In genomic region chr13:48050550-48050949, GRCh38 we compare ENCODE assay signal across 17 cellular contexts. TPM values are rescaled to one million over a fixed set of nuclear protein-coding genes. Genes with fewer than 3 reads are reported as not detected.
DNase-seq lines count a peak whose midpoint lies in the region; ATAC-seq, FAIRE-seq and TF ChIP-seq lines count a peak whose summit lies in the region.
"Had no signal": no experiment of that assay in that cellular context is flagged by ENCODE, and none has a peak within 500 bp of the region (broad histone marks: within the 10 kb centered on the region; RNA-seq: fewer than 3 reads in every experiment).

No MANE protein-coding gene starts in this region.

- H3K4me1 Mint-ChIP-seq in activated naive CD8-positive, alpha-beta T cell (ENCODE audit: low read depth): no peaks in the 10 kb centered on the region
- H3K4me1 Mint-ChIP-seq in activated naive CD8-positive, alpha-beta T cell treated with anti-CD3 and anti-CD28 coated beads, Interleukin-2, amount 50 U/mL, for 24 hours: no peaks in the 10 kb centered on the region
- H3K4me1 Mint-ChIP-seq in activated CD8-positive, alpha-beta memory T cell treated with anti-CD3 and anti-CD28 coated beads, Interleukin-2, amount 10 ng/mL, durations not matched to agents 7 days and 5 days: peaks cover 3% of the 10 kb centered on the region
- H3K4me1 Mint-ChIP-seq: B cell had no signal

- DNase-seq in activated naive CD8-positive, alpha-beta T cell treated with anti-CD3 and anti-CD28 coated beads, Interleukin-2, amount 50 U/mL, for 24 hours: no peak
- DNase-seq in GM12891 (ENCODE audit: insufficient read length, low spot score): no peak
- DNase-seq in dermis blood vessel endothelial cell: peak; percentile 55
- no peak for DNase-seq in SW 1271 (lab: John Stamatoyannopoulos, UW)
- DNase-seq in activated CD8-positive, alpha-beta memory T cell treated with anti-CD3 and anti-CD28 coated beads, Interleukin-2, amount 10 ng/mL, durations not matched to agents 7 days and 5 days: no peak
- DNase-seq: CD8-positive, alpha-beta memory T cell; COR-L47; DMS79; GDM1; GOT3; H7; HFFc6 had no signal

- H3K27me3 Mint-ChIP-seq in activated naive CD8-positive, alpha-beta T cell: no peaks in the 10 kb centered on the region
- no peaks in the 10 kb centered on the region for H3K27me3 Mint-ChIP-seq in activated naive CD8-positive, alpha-beta T cell treated with anti-CD3 and anti-CD28 coated beads, Interleukin-2, amount 50 U/mL, for 24 hours
- H3K27me3 Mint-ChIP-seq in activated CD8-positive, alpha-beta memory T cell treated with anti-CD3 and anti-CD28 coated beads, Interleukin-2, amount 10 ng/mL, durations not matched to agents 7 days and 5 days: no peaks in the 10 kb centered on the region
- H3K27me3 Mint-ChIP-seq: B cell; CD8-positive, alpha-beta memory T cell had no signal

- H3K36me3 Mint-ChIP-seq in activated naive CD8-positive, alpha-beta T cell: peaks cover 3% of the 10 kb centered on the region
- H3K36me3 Mint-ChIP-seq in activated naive CD8-positive, alpha-beta T cell treated with anti-CD3 and anti-CD28 coated beads, Interleukin-2, amount 50 U/mL, for 24 hours (ENCODE audit: low read depth): peaks cover 38% of the 10 kb centered on the region
- peaks cover 59% of the 10 kb centered on the region for H3K36me3 Mint-ChIP-seq in activated CD8-positive, alpha-beta memory T cell treated with anti-CD3 and anti-CD28 coated beads, Interleukin-2, amount 10 ng/mL, durations not matched to agents 7 days and 5 days

- ATAC-seq in activated naive CD8-positive, alpha-beta T cell treated with anti-CD3 and anti-CD28 coated beads, Interleukin-2, amount 50 U/mL, for 24 hours: no peak
- no peak for ATAC-seq in HG02610 (IDR thresholded peaks at IDR 0.05; ENCODE audit: unreplicated experiment)
- ATAC-seq in activated CD8-positive, alpha-beta memory T cell treated with anti-CD3 and anti-CD28 coated beads, Interleukin-2, amount 10 ng/mL, durations not matched to agents 7 days and 5 days: no peak
- ATAC-seq: HCT116 had no signal

- FAIRE-seq in GM12891 (lab: Jason Lieb, UNC): peak; percentile 5
- FAIRE-seq: D721Med had no signal

- no peak for TF ChIP-seq POLR2A in GM12891 (IDR thresholded peaks at IDR 0.05; ENCODE audit: low read depth, low read length)

- CTCF ChIA-PET in activated CD8-positive, alpha-beta memory T cell treated with anti-CD3 and anti-CD28 coated beads, Interleukin-2, amount 10 ng/mL, durations not matched to agents 7 days and 5 days (lab: Charles Lee): no interaction called here

- H3K27ac Mint-ChIP-seq in activated naive CD8-positive, alpha-beta T cell: peak overlapping the region; percentile 36
- H3K27ac Mint-ChIP-seq in activated naive CD8-positive, alpha-beta T cell treated with anti-CD3 and anti-CD28 coated beads, Interleukin-2, amount 50 U/mL, for 24 hours: no peak overlapping the region
- no peak overlapping the region for H3K27ac Mint-ChIP-seq in activated CD8-positive, alpha-beta memory T cell treated with anti-CD3 and anti-CD28 coated beads, Interleukin-2, amount 10 ng/mL, durations not matched to agents 7 days and 5 days
- H3K27ac Mint-ChIP-seq: B cell, HFFc6 had no signal

- H3K4me3 Mint-ChIP-seq in activated naive CD8-positive, alpha-beta T cell: no peak overlapping the region
- H3K4me3 Mint-ChIP-seq in activated naive CD8-positive, alpha-beta T cell treated with anti-CD3 and anti-CD28 coated beads, Interleukin-2, amount 50 U/mL, for 24 hours: no peak overlapping the region
- H3K4me3 Mint-ChIP-seq in activated CD8-positive, alpha-beta memory T cell treated with anti-CD3 and anti-CD28 coated beads, Interleukin-2, amount 10 ng/mL, durations not matched to agents 7 days and 5 days: no peak overlapping the region
- H3K4me3 Mint-ChIP-seq: B cell; CD8-positive, alpha-beta memory T cell; HFFc6 had no signal

- no peaks in the 10 kb centered on the region for H3K9me3 Mint-ChIP-seq in activated naive CD8-positive, alpha-beta T cell (ENCODE audit: low read depth)
- H3K9me3 Mint-ChIP-seq in activated naive CD8-positive, alpha-beta T cell treated with anti-CD3 and anti-CD28 coated beads, Interleukin-2, amount 50 U/mL, for 24 hours: no peaks in the 10 kb centered on the region
- no peaks in the 10 kb centered on the region for H3K9me3 Mint-ChIP-seq in activated CD8-positive, alpha-beta memory T cell treated with anti-CD3 and anti-CD28 coated beads, Interleukin-2, amount 10 ng/mL, durations not matched to agents 7 days and 5 days (ENCODE audit: low read depth)
- H3K9me3 Mint-ChIP-seq: CD8-positive, alpha-beta memory T cell; HFFc6 had no signal

TF ChIP-seq in GM12891, 5 proteins besides CTCF, POLR2A, EP300 and RAD21:
- no peak for TF ChIP-seq SPI1 (IDR thresholded peaks at IDR 0.05; ENCODE audit: low read depth, low read length)
- TF ChIP-seq TAF1 (IDR thresholded peaks at IDR 0.05; ENCODE audit: low read depth, low read length): no peak
- TF ChIP-seq POU2F2 (IDR thresholded peaks at IDR 0.05; ENCODE audit: low read depth, low read length): no peak
- TF ChIP-seq PAX5 (IDR thresholded peaks at IDR 0.05; ENCODE audit: insufficient read depth, low read length, severe bottlenecking): no peak
- TF ChIP-seq POLR2AphosphoS5 (IDR thresholded peaks at IDR 0.05; ENCODE audit: low read depth, low read length): no peak
TF ChIP-seq in GM12891: peak in this region for 0.

RNA-seq across cellular contexts. Expression of gene NUDT15, which starts 13.0 kb away (rescaled TPM):
- 10.0 TPM for polyA plus RNA-seq in GM12891 (2012; ENCODE audit: low read depth, missing spikeins)
- total RNA-seq in dermis blood vessel endothelial cell: 18.2 and 35.1 TPM in 2 replicates
- total RNA-seq in activated CD8-positive, alpha-beta memory T cell treated with anti-CD3 and anti-CD28 coated beads, Interleukin-2, amount 10 ng/mL, durations not matched to agents 7 days and 5 days: 10 to 100 TPM; 10.6 to 13.7 TPM

RNA-seq across cellular contexts. Expression of gene MED4, which starts 44.4 kb away (rescaled TPM):
- polyA plus RNA-seq in GM12891 (2012; ENCODE audit: low read depth, missing spikeins): 44.6 TPM
- 28.2 and 43.8 TPM in 2 replicates for total RNA-seq in dermis blood vessel endothelial cell
- total RNA-seq in activated CD8-positive, alpha-beta memory T cell treated with anti-CD3 and anti-CD28 coated beads, Interleukin-2, amount 10 ng/mL, durations not matched to agents 7 days and 5 days: 10 to 100 TPM; 53.8 to 58.8 TPM

RNA-seq across cellular contexts. Expression of gene SUCLA2, which starts 49.5 kb away (rescaled TPM):
- polyA plus RNA-seq in GM12891 (2012; ENCODE audit: low read depth, missing spikeins): 24.3 TPM
- 39.1 and 54.9 TPM in 2 replicates for total RNA-seq in dermis blood vessel endothelial cell
- 10 to 100 TPM; 33.2 to 44.4 TPM for total RNA-seq in activated CD8-positive, alpha-beta memory T cell treated with anti-CD3 and anti-CD28 coated beads, Interleukin-2, amount 10 ng/mL, durations not matched to agents 7 days and 5 days
